ENCODE assay signal across 8 cellular contexts in genomic region chr11:12673601-12673923, GRCh38. TPM values are rescaled to one million over a fixed set of nuclear protein-coding genes. Genes with fewer than 3 reads are reported as not detected.
DNase-seq lines count a peak whose midpoint lies in the region; ATAC-seq and TF ChIP-seq lines count a peak whose summit lies in the region.

No MANE protein-coding gene starts in this region.

- peak overlapping the region; percentile 73 for H2AFZ ChIP-seq in neural progenitor cell (replicated peaks)

- H3K79me2 ChIP-seq in neural progenitor cell (ENCODE audit: low read depth): peaks cover 36% of the 10 kb centered on the region

- H3K27me3 ChIP-seq in HUES48 (ENCODE audit: control insufficient read depth, insufficient read depth, low read length) (peaks cover 11% of the 10 kb centered on the region), duodenal mucosa (ENCODE audit: control insufficient read depth in 1 of 2, insufficient read depth in 2 of 2, low read length in 2 of 2) (no peaks in the 10 kb centered on the region), neural progenitor cell (peaks cover 9% of the 10 kb centered on the region)

- peak overlapping the region; percentile 78 for H3K4me2 ChIP-seq in neural progenitor cell

- H3K9me3 Mint-ChIP-seq in neural progenitor cell: no peaks in the 10 kb centered on the region

- H3K9me3 ChIP-seq in HUES48 (ENCODE audit: control insufficient read depth, insufficient read depth, low read length) (no peaks in the 10 kb centered on the region), duodenal mucosa (ENCODE audit: control insufficient read depth in 1 of 2, low read length in 2 of 2) (no peaks in the 10 kb centered on the region), neural progenitor cell (ENCODE audit: low read depth) (no peaks in the 10 kb centered on the region)

- H3K4me3 ChIP-seq in GM12875 (ENCODE audit: low read depth, low read length): peak overlapping the region; percentile 56
- H3K4me3 ChIP-seq in HUES48 (ENCODE audit: low read depth, low read length): peak overlapping the region; percentile 75
- peak overlapping the region; percentile 74 to 88 for H3K4me3 ChIP-seq in duodenal mucosa (ENCODE audit: low read depth in 1 of 2, low read length in 2 of 2)
- H3K4me3 ChIP-seq in neural progenitor cell: peak overlapping the region; percentile 83

- TF ChIP-seq POLR2A in GM18505 (IDR thresholded peaks at IDR 0.05; ENCODE audit: borderline replicate concordance, extremely low read depth, insufficient read depth, insufficient read length): no peak

- peaks cover 35% of the 10 kb centered on the region for H4K20me1 ChIP-seq in neural progenitor cell (ENCODE audit: low read depth)

- H3K27me3 Mint-ChIP-seq in neural progenitor cell (ENCODE audit: insufficient read depth, low read depth): peaks cover 2% of the 10 kb centered on the region

- ATAC-seq in GM21576 (IDR thresholded peaks at IDR 0.05; ENCODE audit: unreplicated experiment) (no peak), GM18505 (IDR thresholded peaks at IDR 0.05; ENCODE audit: unreplicated experiment) (no peak)

- H3K36me3 ChIP-seq in HUES48 (ENCODE audit: control insufficient read depth, insufficient read depth, low read length) (peaks cover 6% of the 10 kb centered on the region; the same call in 1 of the 2 replicates), duodenal mucosa (ENCODE audit: control insufficient read depth in 1 of 2, insufficient read depth in 2 of 2, low read length in 2 of 2) (no peaks in the 10 kb centered on the region), neural progenitor cell (no peaks in the 10 kb centered on the region)

- H3K9ac ChIP-seq in HUES48 (ENCODE audit: low read depth, low read length) (peak overlapping the region; percentile 74), duodenal mucosa (ENCODE audit: low read depth in 1 of 2, low read length in 2 of 2) (peak overlapping the region; percentile 76 to 91), neural progenitor cell (peak overlapping the region; percentile 31)

- peaks cover 26% of the 10 kb centered on the region for H3K4me1 Mint-ChIP-seq in neural progenitor cell

- H3K27ac Mint-ChIP-seq in neural progenitor cell: peak overlapping the region; percentile 92

- H3K4me3 Mint-ChIP-seq in neural progenitor cell: peak overlapping the region; percentile 88

- H3K27ac ChIP-seq in HUES48 (ENCODE audit: low read depth, low read length): peak overlapping the region; percentile 68
- peak overlapping the region; percentile 94 for H3K27ac ChIP-seq in duodenal mucosa (ENCODE audit: low read depth, low read length)
- H3K27ac ChIP-seq in neural progenitor cell: peak overlapping the region; percentile 9

- H3F3A ChIP-seq in neural progenitor cell (ENCODE audit: low read depth): peaks cover 11% of the 10 kb centered on the region

- H3K4me1 ChIP-seq in HUES48 (ENCODE audit: control insufficient read depth, insufficient read depth, low read length) (peaks cover 27% of the 10 kb centered on the region), duodenal mucosa (ENCODE audit: control insufficient read depth in 1 of 2, insufficient read depth in 2 of 2, low read length in 2 of 2) (peaks cover 10 to 23% of the 10 kb centered on the region in 2 donors), neural progenitor cell (peaks cover 24% of the 10 kb centered on the region)

- H3K36me3 Mint-ChIP-seq in neural progenitor cell: peaks cover 3% of the 10 kb centered on the region

- intact Hi-C loops in head of caudate nucleus (cut with DNase I): no loop called here

- DNase-seq in neural progenitor cell (ENCODE audit: low spot score): no peak
- DNase-seq in DMS53 treated with DMSO at 0.1 percent for 48 hours (lab: John Stamatoyannopoulos, UW; ENCODE audit: unreplicated experiment): no peak
- no peak for DNase-seq in head of caudate nucleus

- TF ChIP-seq CTCF in GM12875 (IDR thresholded peaks at IDR 0.05; ENCODE audit: borderline replicate concordance, insufficient read depth, low read depth, low read length) (no peak), neural progenitor cell (IDR thresholded peaks at IDR 0.05) (no peak)

RNA-seq across cellular contexts. Expression of gene TEAD1, which starts 0.7 kb away (rescaled TPM):
- total RNA-seq in neural progenitor cell (ENCODE audit: low replicate concordance): 93.8 and 98.3 TPM in 2 replicates

Comparison
In these comparisons a context has a peak if more than half of its experiments do, and no peak if none do; other contexts are left out.
1. H3K27ac ChIP-seq: peak in every context shown above with its lines; median percentile 94 in duodenal mucosa; 68 in HUES48; 9 in neural progenitor cell.
2. H3K9ac ChIP-seq: peak in every context shown above with its lines; median percentile 84 in duodenal mucosa; 74 in HUES48; 31 in neural progenitor cell.